Comparison of ENCODE assay signal across 1 cellular context in the genomic region with DNA sequence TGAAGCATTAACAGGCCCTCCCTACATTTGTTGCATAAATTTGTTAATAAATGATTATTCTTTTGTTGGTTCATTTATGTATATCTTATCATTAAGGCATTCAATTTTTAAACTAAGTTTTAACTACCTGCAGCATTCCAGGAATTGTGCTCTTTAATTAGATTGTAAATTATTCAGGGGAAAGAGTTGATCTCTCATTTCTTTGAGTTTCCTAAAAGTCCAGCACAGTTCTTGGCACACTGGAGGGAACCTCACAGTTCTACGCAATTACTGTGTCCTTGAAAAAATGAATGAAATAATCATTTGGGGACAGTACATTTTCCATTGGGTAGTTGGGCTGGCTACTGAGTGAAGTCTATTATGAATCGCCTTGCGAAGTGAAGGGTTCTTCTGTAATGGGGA.
TF ChIP-seq lines count a peak whose summit lies in the region.

No MANE protein-coding gene starts in this region.

TF ChIP-seq in HepG2, 621 proteins besides CTCF, POLR2A, EP300 and RAD21:
- TF ChIP-seq, protein P1, sequence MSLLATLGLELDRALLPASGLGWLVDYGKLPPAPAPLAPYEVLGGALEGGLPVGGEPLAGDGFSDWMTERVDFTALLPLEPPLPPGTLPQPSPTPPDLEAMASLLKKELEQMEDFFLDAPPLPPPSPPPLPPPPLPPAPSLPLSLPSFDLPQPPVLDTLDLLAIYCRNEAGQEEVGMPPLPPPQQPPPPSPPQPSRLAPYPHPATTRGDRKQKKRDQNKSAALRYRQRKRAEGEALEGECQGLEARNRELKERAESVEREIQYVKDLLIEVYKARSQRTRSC (CRISPR knock-in tag; IDR thresholded peaks at IDR 0.05; ENCODE audit: low read depth), result 0 out of 2 replicates have a peak, but pooled peaks have one; percentile 1
- 0 out of 2 replicates have a peak, but pooled peaks have one; percentile 66 for TF ChIP-seq CHD4 (IDR thresholded peaks at IDR 0.05; ENCODE audit: borderline replicate concordance, low read length)
- TF ChIP-seq, protein P2, sequence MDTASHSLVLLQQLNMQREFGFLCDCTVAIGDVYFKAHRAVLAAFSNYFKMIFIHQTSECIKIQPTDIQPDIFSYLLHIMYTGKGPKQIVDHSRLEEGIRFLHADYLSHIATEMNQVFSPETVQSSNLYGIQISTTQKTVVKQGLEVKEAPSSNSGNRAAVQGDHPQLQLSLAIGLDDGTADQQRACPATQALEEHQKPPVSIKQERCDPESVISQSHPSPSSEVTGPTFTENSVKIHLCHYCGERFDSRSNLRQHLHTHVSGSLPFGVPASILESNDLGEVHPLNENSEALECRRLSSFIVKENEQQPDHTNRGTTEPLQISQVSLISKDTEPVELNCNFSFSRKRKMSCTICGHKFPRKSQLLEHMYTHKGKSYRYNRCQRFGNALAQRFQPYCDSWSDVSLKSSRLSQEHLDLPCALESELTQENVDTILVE (CRISPR knock-in tag; IDR thresholded peaks at IDR 0.05), result no peak
- TF ChIP-seq, protein P3, sequence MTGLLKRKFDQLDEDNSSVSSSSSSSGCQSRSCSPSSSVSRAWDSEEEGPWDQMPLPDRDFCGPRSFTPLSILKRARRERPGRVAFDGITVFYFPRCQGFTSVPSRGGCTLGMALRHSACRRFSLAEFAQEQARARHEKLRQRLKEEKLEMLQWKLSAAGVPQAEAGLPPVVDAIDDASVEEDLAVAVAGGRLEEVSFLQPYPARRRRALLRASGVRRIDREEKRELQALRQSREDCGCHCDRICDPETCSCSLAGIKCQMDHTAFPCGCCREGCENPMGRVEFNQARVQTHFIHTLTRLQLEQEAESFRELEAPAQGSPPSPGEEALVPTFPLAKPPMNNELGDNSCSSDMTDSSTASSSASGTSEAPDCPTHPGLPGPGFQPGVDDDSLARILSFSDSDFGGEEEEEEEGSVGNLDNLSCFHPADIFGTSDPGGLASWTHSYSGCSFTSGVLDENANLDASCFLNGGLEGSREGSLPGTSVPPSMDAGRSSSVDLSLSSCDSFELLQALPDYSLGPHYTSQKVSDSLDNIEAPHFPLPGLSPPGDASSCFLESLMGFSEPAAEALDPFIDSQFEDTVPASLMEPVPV (CRISPR knock-in tag; IDR thresholded peaks at IDR 0.05), result no peak
- TF ChIP-seq EHMT2 (IDR thresholded peaks at IDR 0.05; ENCODE audit: borderline replicate concordance, low read depth, low read length), result 0 out of 2 replicates have a peak, but pooled peaks have one; percentile 27
TF ChIP-seq in HepG2: peak in this region for 3.
